In genomic region chr22:30989473-30989872, GRCh38 we compare ENCODE assay signal across 18 cellular contexts.
"Had no signal": no experiment of that assay in that cellular context is flagged by ENCODE, and none has a peak within 500 bp of the region (broad histone marks: within the 10 kb centered on the region; RNA-seq: fewer than 3 reads in every experiment).

No MANE protein-coding gene starts in this region.

- H3K27ac ChIP-seq: cardiac muscle cell, hepatocyte, pancreas, sigmoid colon, spleen, stomach, testis, uterus had no signal

- H3K36me3 ChIP-seq: cardiac muscle cell, pancreas, sigmoid colon, spleen, stomach, uterus had no signal

- H3K4me1 Mint-ChIP-seq: activated naive CD8-positive, alpha-beta T cell treated with anti-CD3 and anti-CD28 coated beads, Interleukin-2, amount 50 U/mL, for 24 hours; activated T-helper 17 cell treated with anti-CD3 and anti-CD28 coated beads, Interleukin-2, amount 50 U/mL, for 72 hours had no signal

- H3K4me1 ChIP-seq: sigmoid colon, spleen, uterus had no signal

- DNase-seq: activated CD4-positive, alpha-beta T cell treated with anti-CD3 and anti-CD28 coated beads, Interleukin-2, amount 50 U/mL, for 48 hours; activated naive CD4-positive, alpha-beta T cell treated with anti-CD3 and anti-CD28 coated beads for 36 hours; activated naive CD8-positive, alpha-beta T cell treated with anti-CD3 and anti-CD28 coated beads, Interleukin-2, amount 50 U/mL, for 24 hours; erythroblast; mammary epithelial cell; naive B cell; pancreas; sigmoid colon; spleen; stomach; T-helper 9 cell; testis; uterus had no signal

- H3K4me3 ChIP-seq: cardiac muscle cell, hepatocyte, pancreas, sigmoid colon, spleen, stomach, testis, uterus had no signal

- H3K27me3 ChIP-seq: cardiac muscle cell, hepatocyte, pancreas, sigmoid colon, spleen, stomach, testis, uterus had no signal

- ATAC-seq: activated CD4-positive, CD25-positive, alpha-beta regulatory T cell treated with anti-CD3 and anti-CD28 coated beads, Interleukin-2, amount 50 U/mL, for 24 hours; activated naive CD8-positive, alpha-beta T cell treated with anti-CD3 and anti-CD28 coated beads, Interleukin-2, amount 50 U/mL, for 24 hours; activated T-helper 17 cell treated with anti-CD3 and anti-CD28 coated beads, Interleukin-2, amount 50 U/mL, for 72 hours; left lobe of liver; pancreas had no signal

- H3K9me3 ChIP-seq: pancreas, testis, uterus had no signal

- H3K4me3 Mint-ChIP-seq: activated naive CD4-positive, alpha-beta T cell treated with anti-CD3 and anti-CD28 coated beads for 36 hours; activated naive CD8-positive, alpha-beta T cell treated with anti-CD3 and anti-CD28 coated beads, Interleukin-2, amount 50 U/mL, for 24 hours; activated T-helper 17 cell treated with anti-CD3 and anti-CD28 coated beads, Interleukin-2, amount 50 U/mL, for 72 hours had no signal

- H3K27me3 Mint-ChIP-seq: activated naive CD8-positive, alpha-beta T cell treated with anti-CD3 and anti-CD28 coated beads, Interleukin-2, amount 50 U/mL, for 24 hours; activated T-helper 17 cell treated with anti-CD3 and anti-CD28 coated beads, Interleukin-2, amount 50 U/mL, for 72 hours had no signal

- H3K27ac Mint-ChIP-seq: activated naive CD4-positive, alpha-beta T cell treated with anti-CD3 and anti-CD28 coated beads for 36 hours; activated naive CD8-positive, alpha-beta T cell treated with anti-CD3 and anti-CD28 coated beads, Interleukin-2, amount 50 U/mL, for 24 hours; activated T-helper 17 cell treated with anti-CD3 and anti-CD28 coated beads, Interleukin-2, amount 50 U/mL, for 72 hours; naive B cell had no signal
